35 cellular contexts compared by ENCODE assay signal in the genomic region with DNA sequence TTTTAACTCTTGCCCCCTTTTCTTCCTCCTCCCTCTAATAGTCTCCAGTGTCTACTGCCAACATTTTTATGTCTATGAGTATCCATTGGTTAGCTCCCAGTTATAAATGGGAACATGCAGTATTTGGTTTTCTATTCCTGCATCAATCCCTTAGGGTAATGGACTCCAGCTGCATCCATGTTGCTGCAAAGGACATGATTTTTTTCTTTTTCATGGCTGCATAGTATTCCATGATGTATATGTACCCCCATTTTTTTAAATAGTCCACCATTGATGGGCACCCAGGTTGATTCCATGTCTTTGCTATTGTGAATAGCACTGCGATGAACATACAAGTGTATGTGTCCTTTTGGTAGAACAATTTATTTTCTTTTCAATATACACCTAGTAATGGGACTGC.
"Had no signal": no experiment of that assay in that cellular context is flagged by ENCODE, and none has a peak within 500 bp of the region (broad histone marks: within the 10 kb centered on the region; RNA-seq: fewer than 3 reads in every experiment).

No MANE protein-coding gene starts in this region.

- H3K9me3 ChIP-seq: MG63 had no signal

- H3K27me3 ChIP-seq: MG63 had no signal

- DNase-seq: Kasumi-1, MG63, MM.1S, MV-4-11, NCI-H1048, NCI-H1092, NCI-H1092 treated with DMSO at 0.1 percent for 48 hours, NCI-H1105, NCI-H1105 treated with DMSO at 0.1 percent for 48 hours, NCI-H1417, NCI-H1417 treated with DMSO at 0.1 percent for 48 hours, NCI-H1436, NCI-H1436 treated with DMSO at 0.1 percent for 48 hours, NCI-H146, NCI-H1694, NCI-H1694 treated with DMSO at 0.1 percent for 48 hours, NCI-H187, NCI-H187 treated with DMSO at 0.1 percent for 48 hours, NCI-H1930, NCI-H2029, NCI-H2029 treated with DMSO at 0.1 percent for 48 hours, NCI-H2081, NCI-H2081 treated with DMSO at 0.1 percent for 48 hours, NCI-H2107, NCI-H2171, NCI-H2171 treated with DMSO at 0.1 percent for 48 hours, NCI-H2227 treated with DMSO at 0.1 percent for 48 hours, NCI-H226, NCI-H345, NCI-H446, NCI-H446 treated with DMSO at 0.1 percent for 48 hours, NCI-H510A, NCI-H510A treated with DMSO at 0.1 percent for 48 hours, NCI-H524, NCI-H524 treated with DMSO at 0.1 percent for 48 hours had no signal

- H3K4me3 ChIP-seq: MG63 had no signal

- H3K36me3 ChIP-seq: MG63 had no signal
